Comparison of ENCODE assay signal across 8 cellular contexts in genomic region chr17:63549946-63550815, GRCh38. TPM values are rescaled to one million over a fixed set of nuclear protein-coding genes. Genes with fewer than 3 reads are reported as not detected.
A peak's percentile ranks its signal among the peaks of the same experiment; 100 is the strongest.
DNase-seq lines count a peak whose midpoint lies in the region; ATAC-seq, FAIRE-seq and TF ChIP-seq lines count a peak whose summit lies in the region.

Gene DCAF7 (plus strand): TSS chr17:63550477. CDS start chr17:63550678, 201 bp downstream.

- H3K36me3 Mint-ChIP-seq in activated T-cell treated with anti-CD3 and anti-CD28 coated beads, Interleukin-2, amount 50 U/mL, for 72 hours (ENCODE audit: insufficient read depth in 2 of 2): peaks cover 8 to 11% of the 10 kb centered on the region in 2 donors

- H3K36me3 ChIP-seq in KOPT-K1 (ENCODE audit: insufficient read depth, low read length): peaks cover 29% of the 10 kb centered on the region
- no peaks in the 10 kb centered on the region for H3K36me3 ChIP-seq in esophagus muscularis mucosa

- TF ChIP-seq CTCF in esophagus muscularis mucosa (IDR thresholded peaks at IDR 0.05): peak in 1 of 3 experiments; percentile 34

- no peaks in the 10 kb centered on the region for H3K27me3 Mint-ChIP-seq in activated T-cell treated with anti-CD3 and anti-CD28 coated beads, Interleukin-2, amount 50 U/mL, for 72 hours (ENCODE audit: low read depth)

- H3K27me3 ChIP-seq in esophagus muscularis mucosa: no peaks in the 10 kb centered on the region

- peaks cover 40% of the 10 kb centered on the region for H3K4me1 Mint-ChIP-seq in activated T-cell treated with anti-CD3 and anti-CD28 coated beads, Interleukin-2, amount 50 U/mL, for 72 hours (ENCODE audit: low read depth)

- peaks cover 22 to 54% (median 52%) of the 10 kb centered on the region in 4 donors for H3K4me1 ChIP-seq in esophagus muscularis mucosa

- H3K27ac ChIP-seq in KOPT-K1 (ENCODE audit: low read depth, low read length, poor library complexity, severe bottlenecking) (peak within 1 kb of the TSS; percentile 90), esophagus muscularis mucosa (replicated peaks in 1 of 4) (peak within 1 kb of the TSS; percentile 91 to 95 (median 92))

- WGBS in esophagus muscularis mucosa: under 1% methylated on average over 60 of the region's 72 CpGs

- H3K27ac Mint-ChIP-seq in activated T-cell treated with anti-CD3 and anti-CD28 coated beads, Interleukin-2, amount 50 U/mL, for 72 hours: peak within 1 kb of the TSS; percentile 95

- peak; percentile 94 for ATAC-seq in GM21786 (IDR thresholded peaks at IDR 0.05; ENCODE audit: unreplicated experiment)
- ATAC-seq in activated T-cell treated with anti-CD3 and anti-CD28 coated beads, Interleukin-2, amount 50 U/mL, for 72 hours (replicated peaks in 1 of 2): peak; percentile 95 to 96

- DNase-seq in DMS79 (lab: John Stamatoyannopoulos, UW) (peak; percentile 92), RCC 7860 (ENCODE audit: low spot score) (peak; percentile 100), esophagus muscularis mucosa (ENCODE audit: extremely low spot score) (peak; percentile 100), myocyte (ENCODE audit: low read depth) (peak; percentile 100)
- peak; percentile 99 to 100 for DNase-seq in activated T-cell treated with anti-CD3 and anti-CD28 coated beads, Interleukin-2, amount 50 U/mL, for 72 hours
- DNase-seq in stimulated activated CD8-positive, alpha-beta memory T cell treated with anti-CD3 and anti-CD28 coated beads, Interleukin-7, amount 100 ng/mL, for 48 hours (ENCODE audit: extremely low read depth in 1 of 2, low read depth in 1 of 2): peak; percentile 99 to 100

- intact Hi-C loops in esophagus muscularis mucosa (cut with DNase I): loop anchor here (5.0 kb wide), 2 partner anchors 52 to 103 kb away; partner anchors contain the start of genes CYB561 and TACO1

- no peaks in the 10 kb centered on the region for H3K9me3 ChIP-seq in KOPT-K1 (ENCODE audit: insufficient read depth, low read length, poor library complexity, severe bottlenecking)
- H3K9me3 ChIP-seq in esophagus muscularis mucosa: no peaks in the 10 kb centered on the region

- H3K4me3 Mint-ChIP-seq in activated T-cell treated with anti-CD3 and anti-CD28 coated beads, Interleukin-2, amount 50 U/mL, for 72 hours: peak within 1 kb of the TSS; percentile 94 to 95

- no peaks in the 10 kb centered on the region for H3K9me3 Mint-ChIP-seq in activated T-cell treated with anti-CD3 and anti-CD28 coated beads, Interleukin-2, amount 50 U/mL, for 72 hours

- TF ChIP-seq EP300 in esophagus muscularis mucosa (IDR thresholded peaks at IDR 0.05): no peak

- no peak for TF ChIP-seq POLR2A in esophagus muscularis mucosa (IDR thresholded peaks at IDR 0.05; ENCODE audit: low read depth)

- peak; percentile 92 for FAIRE-seq in RCC 7860 (lab: Jason Lieb, UNC)

- peak within 1 kb of the TSS; percentile 87 to 99 (median 96) for H3K4me3 ChIP-seq in esophagus muscularis mucosa

RNA-seq across cellular contexts. Expression of gene DCAF7, which starts in this region (rescaled TPM):
- 100 to 1,000 TPM; 124 to 126 TPM for total RNA-seq in activated T-cell treated with anti-CD3 and anti-CD28 coated beads, Interleukin-2, amount 50 U/mL, for 72 hours
- total RNA-seq in esophagus muscularis mucosa: 10 to 100 TPM; 24.9 to 45.2 (median 34.2) TPM
- total RNA-seq in myocyte: 23.8 and 25.7 TPM in 2 replicates
- 31.6 TPM for polyA plus RNA-seq in myocyte (2012)

Comparison
In these comparisons a context has a peak if more than half of its experiments do, and no peak if none do; other contexts are left out.
1. Peak in every context shown above with its lines: DNase-seq, ATAC-seq, H3K4me3 ChIP-seq and H3K27ac ChIP-seq.